Comparison of ENCODE assay signal across 13 cellular contexts in the genomic region with DNA sequence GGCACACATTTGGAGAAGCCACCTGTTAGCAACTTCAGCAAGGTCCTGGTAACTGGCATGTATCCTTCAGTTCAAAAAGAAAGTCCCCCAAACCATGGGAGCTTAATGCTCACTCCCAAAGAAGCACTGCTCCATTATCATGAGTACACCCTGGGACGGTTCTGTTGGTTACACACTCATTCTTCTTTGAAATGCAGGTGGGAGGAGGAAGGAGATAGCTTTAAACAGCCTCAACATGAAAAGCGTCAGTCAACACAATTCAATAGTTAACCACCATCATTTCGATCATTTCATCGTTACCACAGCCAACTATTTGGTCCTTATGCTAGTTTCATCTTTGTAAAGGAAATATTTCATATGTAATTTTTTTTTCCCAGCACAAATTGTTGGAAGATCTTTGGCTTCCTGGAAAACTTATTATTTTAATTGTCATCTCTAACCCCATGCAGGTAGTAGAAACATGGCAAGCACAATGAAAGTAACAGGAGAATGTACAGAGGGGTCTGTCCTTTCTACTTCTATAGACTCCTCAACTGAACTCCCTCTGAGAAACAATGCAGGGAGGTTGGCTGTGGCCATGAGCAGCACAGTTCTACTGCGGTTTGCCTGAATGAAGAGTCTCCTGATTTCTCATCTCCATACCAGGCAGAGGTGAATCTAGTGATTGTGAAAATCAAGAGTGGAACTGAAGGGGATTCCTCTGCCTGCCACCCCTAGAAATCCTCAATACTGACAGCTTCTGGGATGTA.
DNase-seq lines count a peak whose midpoint lies in the region; ATAC-seq and TF ChIP-seq lines count a peak whose summit lies in the region.
"Had no signal": no experiment of that assay in that cellular context is flagged by ENCODE, and none has a peak within 500 bp of the region (broad histone marks: within the 10 kb centered on the region; RNA-seq: fewer than 3 reads in every experiment).

No MANE protein-coding gene starts in this region.

- peaks cover 35% of the 10 kb centered on the region for H3K36me3 Mint-ChIP-seq in activated CD4-positive, alpha-beta T cell treated with anti-CD3 and anti-CD28 coated beads, Interleukin-2, amount 10 ng/mL, durations not matched to agents 24 days and 14 days (ENCODE audit: low read depth)
- H3K36me3 Mint-ChIP-seq in activated naive CD8-positive, alpha-beta T cell treated with anti-CD3 and anti-CD28 coated beads, Interleukin-2, amount 50 U/mL, for 24 hours (ENCODE audit: low read depth): peaks cover 21% of the 10 kb centered on the region
- peaks cover 29% of the 10 kb centered on the region for H3K36me3 Mint-ChIP-seq in stimulated activated effector memory CD8-positive, alpha-beta T cell treated with anti-CD3 and anti-CD28 coated beads, Interleukin-12 subunit alpha, Interleukin-12 subunit beta, amount 100 ng/mL, for 72 hours

- H3K27ac ChIP-seq in coronary artery: no peak overlapping the region
- H3K27ac ChIP-seq: A549, cardiac muscle cell, right atrium auricular region, SJSA1 had no signal

- peaks cover 12% of the 10 kb centered on the region for H3K9me3 Mint-ChIP-seq in activated CD4-positive, alpha-beta T cell treated with anti-CD3 and anti-CD28 coated beads, Interleukin-2, amount 10 ng/mL, durations not matched to agents 24 days and 14 days
- peaks cover 5% of the 10 kb centered on the region for H3K9me3 Mint-ChIP-seq in activated naive CD8-positive, alpha-beta T cell treated with anti-CD3 and anti-CD28 coated beads, Interleukin-2, amount 50 U/mL, for 24 hours
- peaks cover 3% of the 10 kb centered on the region for H3K9me3 Mint-ChIP-seq in stimulated activated effector memory CD8-positive, alpha-beta T cell treated with anti-CD3 and anti-CD28 coated beads, Interleukin-12 subunit alpha, Interleukin-12 subunit beta, amount 100 ng/mL, for 72 hours

- no peaks in the 10 kb centered on the region for H3K27me3 Mint-ChIP-seq in activated CD4-positive, alpha-beta T cell treated with anti-CD3 and anti-CD28 coated beads, Interleukin-2, amount 10 ng/mL, durations not matched to agents 24 days and 14 days
- H3K27me3 Mint-ChIP-seq in activated naive CD8-positive, alpha-beta T cell treated with anti-CD3 and anti-CD28 coated beads, Interleukin-2, amount 50 U/mL, for 24 hours: no peaks in the 10 kb centered on the region

- peak; percentile 69 for DNase-seq in activated CD4-positive, alpha-beta T cell treated with anti-CD3 and anti-CD28 coated beads, Interleukin-2, amount 10 ng/mL, durations not matched to agents 24 days and 14 days
- no peak for DNase-seq in activated CD4-positive, alpha-beta T cell treated with anti-CD3 and anti-CD28 coated beads, Interleukin-2, amount 50 U/mL, for 4 hours
- no peak for DNase-seq in Jurkat, Clone E6-1 (ENCODE audit: low read depth, low spot score)
- DNase-seq in activated naive CD8-positive, alpha-beta T cell treated with anti-CD3 and anti-CD28 coated beads, Interleukin-2, amount 50 U/mL, for 24 hours: no peak
- DNase-seq in stimulated activated effector memory CD8-positive, alpha-beta T cell treated with anti-CD3 and anti-CD28 coated beads, Interleukin-12 subunit alpha, Interleukin-12 subunit beta, amount 100 ng/mL, for 72 hours (ENCODE audit: low spot score in 2 of 2): no peak
- DNase-seq in coronary artery (ENCODE audit: low spot score) (no peak), NCI-H1930 (lab: John Stamatoyannopoulos, UW) (no peak)
- DNase-seq: activated effector memory CD4-positive, alpha-beta T cell treated with Interleukin-2 at 50 U/mL for 16 hours had no signal

- H3K27ac Mint-ChIP-seq in activated CD4-positive, alpha-beta T cell treated with anti-CD3 and anti-CD28 coated beads, Interleukin-2, amount 10 ng/mL, durations not matched to agents 24 days and 14 days: peak overlapping the region; percentile 85
- H3K27ac Mint-ChIP-seq in activated naive CD8-positive, alpha-beta T cell treated with anti-CD3 and anti-CD28 coated beads, Interleukin-2, amount 50 U/mL, for 24 hours: peak overlapping the region; percentile 95
- peak overlapping the region; percentile 91 for H3K27ac Mint-ChIP-seq in stimulated activated effector memory CD8-positive, alpha-beta T cell treated with anti-CD3 and anti-CD28 coated beads, Interleukin-12 subunit alpha, Interleukin-12 subunit beta, amount 100 ng/mL, for 72 hours

- ATAC-seq in activated naive CD8-positive, alpha-beta T cell treated with anti-CD3 and anti-CD28 coated beads, Interleukin-2, amount 50 U/mL, for 24 hours: peak; percentile 76
- peak; percentile 87 for ATAC-seq in stimulated activated effector memory CD8-positive, alpha-beta T cell treated with anti-CD3 and anti-CD28 coated beads, Interleukin-12 subunit alpha, Interleukin-12 subunit beta, amount 100 ng/mL, for 72 hours
- no peak for ATAC-seq in HG02938 (IDR thresholded peaks at IDR 0.05; ENCODE audit: unreplicated experiment)
- ATAC-seq: A549 had no signal

- intact Hi-C loops in activated CD4-positive, alpha-beta T cell treated with anti-CD3 and anti-CD28 coated beads, Interleukin-2, amount 10 ng/mL, durations not matched to agents 24 days and 14 days (cut with micrococcal nuclease): no loop called here

- peaks cover 63% of the 10 kb centered on the region for H3K4me1 Mint-ChIP-seq in activated CD4-positive, alpha-beta T cell treated with anti-CD3 and anti-CD28 coated beads, Interleukin-2, amount 10 ng/mL, durations not matched to agents 24 days and 14 days
- H3K4me1 Mint-ChIP-seq in activated naive CD8-positive, alpha-beta T cell treated with anti-CD3 and anti-CD28 coated beads, Interleukin-2, amount 50 U/mL, for 24 hours: peaks cover 82% of the 10 kb centered on the region
- peaks cover 83% of the 10 kb centered on the region for H3K4me1 Mint-ChIP-seq in stimulated activated effector memory CD8-positive, alpha-beta T cell treated with anti-CD3 and anti-CD28 coated beads, Interleukin-12 subunit alpha, Interleukin-12 subunit beta, amount 100 ng/mL, for 72 hours

- TF ChIP-seq CTCF in coronary artery (IDR thresholded peaks at IDR 0.05): no peak

- peak overlapping the region; percentile 29 for H3K4me3 ChIP-seq in Jurkat, Clone E6-1 (ENCODE audit: low read length)
- H3K4me3 ChIP-seq in coronary artery: no peak overlapping the region
- H3K4me3 ChIP-seq: A549, cardiac muscle cell, right atrium auricular region, SJSA1 had no signal

- H3K4me3 Mint-ChIP-seq in activated CD4-positive, alpha-beta T cell treated with anti-CD3 and anti-CD28 coated beads, Interleukin-2, amount 10 ng/mL, durations not matched to agents 24 days and 14 days: peak overlapping the region; percentile 70
- H3K4me3 Mint-ChIP-seq in activated naive CD8-positive, alpha-beta T cell treated with anti-CD3 and anti-CD28 coated beads, Interleukin-2, amount 50 U/mL, for 24 hours: peak overlapping the region; percentile 80
- peak overlapping the region; percentile 81 for H3K4me3 Mint-ChIP-seq in stimulated activated effector memory CD8-positive, alpha-beta T cell treated with anti-CD3 and anti-CD28 coated beads, Interleukin-12 subunit alpha, Interleukin-12 subunit beta, amount 100 ng/mL, for 72 hours
